17 cellular contexts compared by ENCODE assay signal in genomic region chr2:231332872-231333500, GRCh38.
DNase-seq lines count a peak whose midpoint lies in the region; ATAC-seq, FAIRE-seq and TF ChIP-seq lines count a peak whose summit lies in the region.
"Had no signal": no experiment of that assay in that cellular context is flagged by ENCODE, and none has a peak within 500 bp of the region (broad histone marks: within the 10 kb centered on the region; RNA-seq: fewer than 3 reads in every experiment).

No MANE protein-coding gene starts in this region.

- no peaks in the 10 kb centered on the region for H3K4me1 ChIP-seq in GM23248 (ENCODE audit: insufficient read depth)
- H3K4me1 ChIP-seq in astrocyte (ENCODE audit: insufficient read depth, low read length) = peaks cover 10% of the 10 kb centered on the region
- no peaks in the 10 kb centered on the region for H3K4me1 ChIP-seq in kidney (ENCODE audit: control insufficient read depth in 1 of 2, insufficient read depth in 1 of 2, low read depth in 1 of 2, low read length in 2 of 2)
- no peaks in the 10 kb centered on the region for H3K4me1 ChIP-seq in MM.1S (ENCODE audit: low read length)
- H3K4me1 ChIP-seq: HAP-1 had no signal

- no peak for TF ChIP-seq CTCF in astrocyte (IDR thresholded peaks at IDR 0.05; ENCODE audit: insufficient read depth, low read depth, low read length)
- TF ChIP-seq CTCF in kidney (IDR thresholded peaks at IDR 0.05; ENCODE audit: borderline replicate concordance, extremely low read depth, insufficient read depth) = no peak
- TF ChIP-seq CTCF in MM.1S (IDR thresholded peaks at IDR 0.05; ENCODE audit: low read length) = no peak

- no peak overlapping the region for H3K27ac Mint-ChIP-seq in astrocyte (ENCODE audit: unreplicated experiment)

- H3K9me3 Mint-ChIP-seq in astrocyte (ENCODE audit: unreplicated experiment) = no peaks in the 10 kb centered on the region

- no peaks in the 10 kb centered on the region for H3K36me3 ChIP-seq in GM23248 (ENCODE audit: low read depth)
- peaks cover 5% of the 10 kb centered on the region for H3K36me3 ChIP-seq in astrocyte (ENCODE audit: insufficient read depth, low read length)
- H3K36me3 ChIP-seq in kidney (ENCODE audit: control insufficient read depth in 1 of 2, insufficient read depth in 2 of 2, low read length in 2 of 2) = peaks cover 0 to 5% of the 10 kb centered on the region in 2 donors
- no peaks in the 10 kb centered on the region for H3K36me3 ChIP-seq in MM.1S (replicated peaks; ENCODE audit: insufficient read depth, low read length)
- H3K36me3 ChIP-seq: HAP-1 had no signal

- WGBS in GM23248 (ENCODE audit: low coverage in 1 of 2, low lambda C conversion rate in 2 of 2, missing lambda C conversion rate in 2 of 2), 2 experiments = 83 to 90% methylated on average over 9 of the region's 9 CpGs

- H3K79me2 ChIP-seq in GM23248 (ENCODE audit: insufficient read depth) (no peaks in the 10 kb centered on the region), astrocyte (ENCODE audit: insufficient read depth, low read length) (no peaks in the 10 kb centered on the region), MM.1S (ENCODE audit: low read length) (no peaks in the 10 kb centered on the region)

- H3K27ac ChIP-seq in GM23248 = no peak overlapping the region
- no peak overlapping the region for H3K27ac ChIP-seq in astrocyte (ENCODE audit: low read depth, low read length)
- H3K27ac ChIP-seq in kidney (ENCODE audit: low read depth in 2 of 2, low read length in 2 of 2) = no peak overlapping the region
- H3K27ac ChIP-seq in MM.1S (ENCODE audit: low read length) = no peak overlapping the region
- H3K27ac ChIP-seq: C4-2B had no signal

- H3K27me3 ChIP-seq in GM23248 (replicated peaks; ENCODE audit: insufficient read depth) (no peaks in the 10 kb centered on the region), astrocyte (ENCODE audit: insufficient read depth, low read length) (no peaks in the 10 kb centered on the region), MM.1S (replicated peaks; ENCODE audit: insufficient read depth, low read length) (no peaks in the 10 kb centered on the region)

- intact Hi-C loops in kidney (cut with DNase I) = no loop called here

- H3K4me2 ChIP-seq in GM23248 (ENCODE audit: unreplicated experiment) (no peak overlapping the region), astrocyte (ENCODE audit: low read length) (peak overlapping the region; percentile 15), MM.1S (ENCODE audit: low read depth, low read length) (no peak overlapping the region)

- DNase-seq in GM23248 (peak; percentile 19), HTR-8/SVneo (ENCODE audit: insufficient read length, low spot score) (no peak), astrocyte (ENCODE audit: low read depth) (no peak), kidney (peak; percentile 30), MM.1S (no peak), AG20443 (ENCODE audit: low spot score) (no peak)
- DNase-seq in stimulated activated naive CD4-positive, alpha-beta T cell (lab: John Stamatoyannopoulos, UW) = no peak
- DNase-seq: DMS 273 treated with DMSO at 0.1 percent for 48 hours, GF-D8, NCI-H1436, NCI-H2029 treated with DMSO at 0.1 percent for 48 hours, NCI-H2171 treated with DMSO at 0.1 percent for 48 hours, RPMI8226 had no signal

- H3K4me3 ChIP-seq in GM23248 = no peak overlapping the region
- no peak overlapping the region for H3K4me3 ChIP-seq in astrocyte (ENCODE audit: insufficient read depth, low read depth, low read length)
- no peak overlapping the region for H3K4me3 ChIP-seq in kidney (ENCODE audit: low read length in 2 of 2)
- H3K4me3 ChIP-seq in MM.1S (ENCODE audit: low read length) = no peak overlapping the region
- H3K4me3 ChIP-seq: HAP-1 had no signal

- peaks cover 32% of the 10 kb centered on the region for H3K36me3 Mint-ChIP-seq in astrocyte (ENCODE audit: low read depth, unreplicated experiment)

- no peaks in the 10 kb centered on the region for H3K9me2 ChIP-seq in GM23248 (ENCODE audit: insufficient read depth)
- H3K9me2 ChIP-seq in MM.1S (replicated peaks; ENCODE audit: insufficient read depth, low read length) = no peaks in the 10 kb centered on the region

- H3F3A ChIP-seq in GM23248 (ENCODE audit: insufficient read depth) = no peaks in the 10 kb centered on the region
- no peaks in the 10 kb centered on the region for H3F3A ChIP-seq in MM.1S (ENCODE audit: insufficient read depth, low read length)

- no peak overlapping the region for H2AFZ ChIP-seq in GM23248
- no peak overlapping the region for H2AFZ ChIP-seq in astrocyte (ENCODE audit: low read depth, low read length)
- no peak overlapping the region for H2AFZ ChIP-seq in MM.1S (ENCODE audit: low read length)

- in situ Hi-C loops in GM23248 (cut with MboI) = no loop called here

- H3K9me3 ChIP-seq in GM23248 (ENCODE audit: low read depth) (no peaks in the 10 kb centered on the region), astrocyte (ENCODE audit: insufficient read depth, low read depth, low read length) (no peaks in the 10 kb centered on the region), kidney (ENCODE audit: control insufficient read depth in 1 of 2, low read length in 2 of 2) (no peaks in the 10 kb centered on the region), MM.1S (replicated peaks; ENCODE audit: insufficient read depth, low read length) (no peaks in the 10 kb centered on the region)
- H3K9me3 ChIP-seq: HAP-1 had no signal

- no peak for ATAC-seq in HG02852 (IDR thresholded peaks at IDR 0.05; ENCODE audit: unreplicated experiment)

- H3K4me1 Mint-ChIP-seq in astrocyte (ENCODE audit: low read depth, unreplicated experiment) = no peaks in the 10 kb centered on the region

- H3K9ac ChIP-seq in GM23248 = no peak overlapping the region
- no peak overlapping the region for H3K9ac ChIP-seq in astrocyte (ENCODE audit: low read length)
- no peak overlapping the region for H3K9ac ChIP-seq in kidney (ENCODE audit: low read length in 2 of 2)
- H3K9ac ChIP-seq in MM.1S (ENCODE audit: low read length) = no peak overlapping the region

- H3K4me3 Mint-ChIP-seq in astrocyte (ENCODE audit: unreplicated experiment) = no peak overlapping the region

- FAIRE-seq in HTR-8/SVneo (lab: Jason Lieb, UNC) (peak; percentile 64), astrocyte (lab: Jason Lieb, UNC) (no peak), kidney (lab: Jason Lieb, UNC) (no peak)
- FAIRE-seq: GM12892 had no signal

- no peaks in the 10 kb centered on the region for H3K27me3 Mint-ChIP-seq in astrocyte (ENCODE audit: low read depth, unreplicated experiment)

- H4K20me1 ChIP-seq in GM23248 (ENCODE audit: insufficient read depth) (no peaks in the 10 kb centered on the region), astrocyte (ENCODE audit: insufficient read depth, low read length) (peaks cover 6% of the 10 kb centered on the region), MM.1S (ENCODE audit: insufficient read depth, low read length) (no peaks in the 10 kb centered on the region)

Comparison
In these comparisons a context has a peak if more than half of its experiments do, and no peak if none do; other contexts are left out.
1. DNase-seq: peak in GM23248 (single experiment) and kidney (single experiment); none in HTR-8/SVneo (single experiment), astrocyte (single experiment), MM.1S (single experiment), AG20443 (single experiment) and stimulated activated naive CD4-positive, alpha-beta T cell (0 of 6).